Comparison of ENCODE assay signal across 15 cellular contexts in the genomic region with DNA sequence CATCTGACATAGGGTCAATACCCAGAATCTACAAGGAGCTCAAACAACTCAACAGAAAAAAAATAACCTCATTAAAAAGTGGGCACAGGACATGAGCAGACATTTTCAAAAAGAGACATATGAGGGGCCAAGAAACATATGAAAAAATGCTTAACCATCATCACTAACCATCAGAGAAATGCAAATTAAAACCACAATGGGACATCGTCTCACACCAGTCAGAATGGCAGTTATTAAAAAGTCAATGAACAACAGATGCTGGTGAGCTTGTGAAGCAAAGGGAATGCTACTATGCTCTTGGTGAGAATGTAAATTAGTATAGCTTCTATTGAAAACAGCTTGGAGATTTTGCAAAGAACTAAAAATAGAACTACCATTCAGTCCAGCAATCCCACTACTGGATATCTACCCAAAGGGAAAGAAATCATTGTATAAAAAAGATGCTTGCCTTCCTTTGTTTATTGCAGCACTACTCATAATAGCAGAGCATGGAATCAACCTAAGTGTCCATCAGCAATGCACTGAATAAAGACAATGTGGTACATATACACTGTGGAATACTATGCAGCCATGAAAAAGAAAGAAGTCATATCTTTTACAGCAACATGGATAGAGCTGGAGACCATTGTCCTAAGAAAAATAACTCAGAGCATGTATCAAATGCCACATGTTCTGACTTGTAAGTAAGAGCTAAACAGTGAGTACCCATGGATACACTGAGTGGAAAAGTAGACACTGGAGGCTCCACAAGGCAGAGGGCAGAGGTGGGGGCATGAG.
"Had no signal": no experiment of that assay in that cellular context is flagged by ENCODE, and none has a peak within 500 bp of the region (broad histone marks: within the 10 kb centered on the region; RNA-seq: fewer than 3 reads in every experiment).

No MANE protein-coding gene starts in this region.

- H3K27ac Mint-ChIP-seq: activated B cell treated with CpG ODN at 0.5 μM for 24 hours; activated CD4-positive, alpha-beta T cell treated with anti-CD3 and anti-CD28 coated beads, Interleukin-2, amount 10 ng/mL, durations not matched to agents 7 days and 5 days; activated naive CD8-positive, alpha-beta T cell; natural killer cell treated with Interleukin-12 subunit alpha and Interleukin-12 subunit beta and Interleukin-15 and Interleukin-18, amount 100 ng/mL, for 72 hours had no signal

- H3K27me3 ChIP-seq: right atrium auricular region had no signal

- H3K4me1 ChIP-seq: right atrium auricular region, stomach had no signal

- H3K27ac ChIP-seq: right atrium auricular region, skin epidermis, stomach, thoracic aorta had no signal

- H3K4me1 Mint-ChIP-seq: activated B cell treated with CpG ODN at 0.5 μM for 24 hours; activated CD4-positive, alpha-beta T cell treated with anti-CD3 and anti-CD28 coated beads, Interleukin-2, amount 10 ng/mL, durations not matched to agents 7 days and 5 days had no signal

- H3K4me3 ChIP-seq: right atrium auricular region, skin epidermis, stomach, thoracic aorta had no signal

- H3K36me3 Mint-ChIP-seq: activated naive CD8-positive, alpha-beta T cell; natural killer cell treated with Interleukin-12 subunit alpha and Interleukin-12 subunit beta and Interleukin-15 and Interleukin-18, amount 100 ng/mL, for 72 hours had no signal

- DNase-seq: activated B cell treated with CpG ODN at 0.5 μM for 24 hours; activated CD4-positive, alpha-beta T cell treated with anti-CD3 and anti-CD28 coated beads, Interleukin-2, amount 10 ng/mL, durations not matched to agents 7 days and 5 days; activated gamma-delta T cell; activated T-cell treated with anti-CD3 and anti-CD28 coated beads, Interleukin-2, amount 50 U/mL, for 1 hour; dermis blood vessel endothelial cell; hippocampal formation; left ventricle myocardium superior; mesenchymal stem cell; nucleus accumbens; stomach had no signal

- H3K36me3 ChIP-seq: right atrium auricular region, stomach, thoracic aorta had no signal

- H3K4me3 Mint-ChIP-seq: activated B cell treated with CpG ODN at 0.5 μM for 24 hours; activated CD4-positive, alpha-beta T cell treated with anti-CD3 and anti-CD28 coated beads, Interleukin-2, amount 10 ng/mL, durations not matched to agents 7 days and 5 days; activated naive CD8-positive, alpha-beta T cell; natural killer cell treated with Interleukin-12 subunit alpha and Interleukin-12 subunit beta and Interleukin-15 and Interleukin-18, amount 100 ng/mL, for 72 hours had no signal

- H3K9me3 Mint-ChIP-seq: activated CD4-positive, alpha-beta T cell treated with anti-CD3 and anti-CD28 coated beads, Interleukin-2, amount 10 ng/mL, durations not matched to agents 7 days and 5 days; natural killer cell treated with Interleukin-12 subunit alpha and Interleukin-12 subunit beta and Interleukin-15 and Interleukin-18, amount 100 ng/mL, for 72 hours had no signal

- H3K9me3 ChIP-seq: right atrium auricular region, thoracic aorta had no signal

- H3K27me3 Mint-ChIP-seq: activated CD4-positive, alpha-beta T cell treated with anti-CD3 and anti-CD28 coated beads, Interleukin-2, amount 10 ng/mL, durations not matched to agents 7 days and 5 days had no signal

- ATAC-seq: left ventricle myocardium superior; natural killer cell treated with Interleukin-12 subunit alpha and Interleukin-12 subunit beta and Interleukin-15 and Interleukin-18, amount 100 ng/mL, for 72 hours had no signal
